Comparison of ENCODE assay signal across 1 cellular context in genomic region chr2:148643998-148644884, GRCh38.
A peak's percentile ranks its signal among the peaks of the same experiment; 100 is the strongest.
TF ChIP-seq lines count a peak whose summit lies in the region.

EPC2 (plus strand) TSS chr2:148644751; CDS start chr2:148645018, 267 bp downstream.

TF ChIP-seq in HepG2, 621 proteins besides CTCF, POLR2A, EP300 and RAD21 (continued from another document):
- TF ChIP-seq ZNF710 (CRISPR knock-in tag; IDR thresholded peaks at IDR 0.05; ENCODE audit: borderline replicate concordance) (peak; percentile 21; the same call in 1 of the 2 replicates), ARID2 (CRISPR knock-in tag; IDR thresholded peaks at IDR 0.05; ENCODE audit: borderline replicate concordance) (peak; percentile 77; the same call in 1 of the 2 replicates), TBL1XR1 (IDR thresholded peaks at IDR 0.05; ENCODE audit: borderline replicate concordance, low read length, partially characterized antibody) (no peak), ZNF749 (CRISPR knock-in tag; IDR thresholded peaks at IDR 0.05; ENCODE audit: borderline replicate concordance) (peak; percentile 92), ISX (CRISPR knock-in tag; conservative IDR thresholded peaks at IDR 0.05) (no peak), ZBTB38 (CRISPR knock-in tag; IDR thresholded peaks at IDR 0.05) (peak; percentile 54; the same call in 1 of the 2 replicates), SOX13 (IDR thresholded peaks at IDR 0.05) (no peak), SOX13 (CRISPR knock-in tag; conservative IDR thresholded peaks at IDR 0.05 in 1 of 2, IDR thresholded peaks at IDR 0.05 in 1 of 2) (no peak), ATF7-NPFF (CRISPR knock-in tag; IDR thresholded peaks at IDR 0.05; ENCODE audit: low read depth) (peak; percentile 52), CBX2 (IDR thresholded peaks at IDR 0.05; ENCODE audit: low read depth, low read length) (no peak), CBX2 (CRISPR knock-in tag; IDR thresholded peaks at IDR 0.05; ENCODE audit: low read depth) (no peak), ZNF17 (CRISPR knock-in tag; IDR thresholded peaks at IDR 0.05) (no peak), KLF16 (CRISPR knock-in tag; IDR thresholded peaks at IDR 0.05) (no peak), PRDM4 (CRISPR knock-in tag; IDR thresholded peaks at IDR 0.05; ENCODE audit: borderline replicate concordance) (peak; percentile 7; the same call in 1 of the 2 replicates), ZNF563 (CRISPR knock-in tag; IDR thresholded peaks at IDR 0.05) (peak; percentile 60), ZBTB7A (CRISPR knock-in tag; IDR thresholded peaks at IDR 0.05) (peak; percentile 13), TIGD3 (CRISPR knock-in tag; IDR thresholded peaks at IDR 0.05; ENCODE audit: borderline replicate concordance) (no peak; the same call in 1 of the 2 replicates), ZMAT3 (CRISPR knock-in tag; conservative IDR thresholded peaks at IDR 0.05) (no peak), MLX (CRISPR knock-in tag; IDR thresholded peaks at IDR 0.05) (no peak), CEBPB (IDR thresholded peaks at IDR 0.05; ENCODE audit: borderline replicate concordance, low read depth, low read length) (no peak), FOXP4 (CRISPR knock-in tag; IDR thresholded peaks at IDR 0.05) (no peak), ZNF652 (CRISPR knock-in tag; IDR thresholded peaks at IDR 0.05; ENCODE audit: borderline replicate concordance, low read depth) (no peak), ESRRA (CRISPR knock-in tag; IDR thresholded peaks at IDR 0.05; ENCODE audit: low read depth) (0 out of 2 replicates have a peak, but pooled peaks have one; percentile 53), ZNF724P (CRISPR knock-in tag; IDR thresholded peaks at IDR 0.05; ENCODE audit: borderline replicate concordance) (no peak), NFE2L1 (CRISPR knock-in tag; IDR thresholded peaks at IDR 0.05; ENCODE audit: borderline replicate concordance) (no peak), TCF7L2 (IDR thresholded peaks at IDR 0.05; ENCODE audit: low read depth, low read length) (no peak), MAFG (CRISPR knock-in tag; IDR thresholded peaks at IDR 0.05) (no peak), TFDP1 (CRISPR knock-in tag; IDR thresholded peaks at IDR 0.05; ENCODE audit: borderline replicate concordance) (peak; percentile 53; the same call in 1 of the 2 replicates), ARNTL (CRISPR knock-in tag; IDR thresholded peaks at IDR 0.05) (peak; percentile 65; the same call in 1 of the 2 replicates), FOXK1 (CRISPR knock-in tag; IDR thresholded peaks at IDR 0.05; ENCODE audit: borderline replicate concordance, low read depth) (no peak), ZNF564 (CRISPR knock-in tag; IDR thresholded peaks at IDR 0.05) (no peak), ZNF878 (CRISPR knock-in tag; IDR thresholded peaks at IDR 0.05) (no peak; the same call in 1 of the 2 replicates), CHD4 (IDR thresholded peaks at IDR 0.05; ENCODE audit: borderline replicate concordance, low read length) (no peak), ZNF543 (CRISPR knock-in tag; IDR thresholded peaks at IDR 0.05) (no peak), NCOR1 (IDR thresholded peaks at IDR 0.05; ENCODE audit: borderline replicate concordance, low read length) (no peak), JUN (CRISPR knock-in tag; IDR thresholded peaks at IDR 0.05) (0 out of 2 replicates have a peak, but pooled peaks have one; percentile 20), MTERF4 (CRISPR knock-in tag; IDR thresholded peaks at IDR 0.05) (no peak), ZBTB43 (CRISPR knock-in tag; conservative IDR thresholded peaks at IDR 0.05) (no peak), NR2F1 (CRISPR knock-in tag; IDR thresholded peaks at IDR 0.05) (no peak), NR1H2 (CRISPR knock-in tag; IDR thresholded peaks at IDR 0.05; ENCODE audit: borderline replicate concordance, low read depth) (peak; percentile 55; the same call in 1 of the 2 replicates)
